In the genomic region with DNA sequence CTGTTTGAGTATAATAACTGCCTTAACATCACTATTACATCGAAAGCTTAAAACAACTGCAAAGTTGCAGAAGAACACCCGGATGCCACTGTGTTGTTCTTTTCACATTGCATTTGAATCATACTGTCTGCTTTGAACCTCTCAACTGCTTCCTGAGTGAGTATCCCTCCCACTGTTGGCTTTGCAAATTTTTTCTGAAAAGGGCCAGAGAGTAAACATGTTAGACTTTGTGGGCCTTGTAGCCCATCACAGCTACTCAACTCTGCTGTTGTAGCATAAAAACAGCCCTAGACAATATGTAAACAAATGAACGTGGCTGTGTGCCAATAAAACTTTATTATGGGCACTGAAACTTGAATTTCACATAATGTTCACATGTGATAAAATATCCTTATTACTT, we compare ENCODE assay signal across 24 cellular contexts.
DNase-seq lines count a peak whose midpoint lies in the region; ATAC-seq, FAIRE-seq and TF ChIP-seq lines count a peak whose summit lies in the region.
"Had no signal": no experiment of that assay in that cellular context is flagged by ENCODE, and none has a peak within 500 bp of the region (broad histone marks: within the 10 kb centered on the region; RNA-seq: fewer than 3 reads in every experiment).

No MANE protein-coding gene starts in this region.

- H3K4me1 ChIP-seq in CD8-positive, alpha-beta memory T cell (ENCODE audit: insufficient read depth, low read length): peaks cover 16% of the 10 kb centered on the region
- H3K4me1 ChIP-seq: colonic mucosa had no signal

- no peaks in the 10 kb centered on the region for H3K9me3 Mint-ChIP-seq in CD4-positive, alpha-beta T cell
- H3K9me3 Mint-ChIP-seq in CD8-positive, alpha-beta memory T cell: peaks cover 0 to 8% (median 0%) of the 10 kb centered on the region in 5 donors
- peaks cover 4% of the 10 kb centered on the region for H3K9me3 Mint-ChIP-seq in activated CD4-positive, alpha-beta T cell treated with anti-CD3 and anti-CD28 coated beads, Interleukin-2, amount 10 ng/mL, durations not matched to agents 24 days and 14 days

- peaks cover 16% of the 10 kb centered on the region for H3K36me3 ChIP-seq in CD8-positive, alpha-beta memory T cell (ENCODE audit: insufficient read depth, low read length)
- H3K36me3 ChIP-seq: ovary had no signal

- intact Hi-C loops in CD4-positive, alpha-beta T cell (cut with DNase I, micrococcal nuclease): no loop called here
- intact Hi-C loops in activated CD4-positive, alpha-beta T cell treated with anti-CD3 and anti-CD28 coated beads, Interleukin-2, amount 10 ng/mL, durations not matched to agents 24 days and 14 days (cut with micrococcal nuclease): no loop called here

- H3K27me3 ChIP-seq in CD4-positive, alpha-beta T cell (ENCODE audit: control insufficient read depth, insufficient read depth, low read length): no peaks in the 10 kb centered on the region
- no peaks in the 10 kb centered on the region for H3K27me3 ChIP-seq in CD8-positive, alpha-beta memory T cell (ENCODE audit: insufficient read depth, low read length, poor library complexity, severe bottlenecking)
- H3K27me3 ChIP-seq: colonic mucosa, ovary had no signal

- H3K27ac ChIP-seq in CD4-positive, alpha-beta T cell (ENCODE audit: low read depth, low read length): peak overlapping the region; percentile 42
- no peak overlapping the region for H3K27ac ChIP-seq in CD8-positive, alpha-beta memory T cell (ENCODE audit: low read depth, low read length)
- peak overlapping the region; percentile 83 for H3K27ac ChIP-seq in VCaP
- H3K27ac ChIP-seq in caudate nucleus (ENCODE audit: low read depth, low read length): no peak overlapping the region
- H3K27ac ChIP-seq: colonic mucosa, GM23248, ovary, WERI-Rb-1 had no signal

- H3K36me3 Mint-ChIP-seq in CD4-positive, alpha-beta T cell (ENCODE audit: low read depth): peaks cover 65% of the 10 kb centered on the region
- peaks cover 23 to 57% (median 32%) of the 10 kb centered on the region in 3 donors for H3K36me3 Mint-ChIP-seq in CD8-positive, alpha-beta memory T cell
- peaks cover 26% of the 10 kb centered on the region for H3K36me3 Mint-ChIP-seq in activated CD4-positive, alpha-beta T cell treated with anti-CD3 and anti-CD28 coated beads, Interleukin-2, amount 10 ng/mL, durations not matched to agents 24 days and 14 days (ENCODE audit: low read depth)

- peak; percentile 65 for FAIRE-seq in endometrium (lab: Jason Lieb, UNC)
- FAIRE-seq: RCC 7860 had no signal

- no peaks in the 10 kb centered on the region for H3K9me3 ChIP-seq in CD4-positive, alpha-beta T cell (ENCODE audit: control insufficient read depth, low read length)
- H3K9me3 ChIP-seq in CD8-positive, alpha-beta memory T cell (ENCODE audit: low read length): no peaks in the 10 kb centered on the region
- H3K9me3 ChIP-seq: colonic mucosa, ovary had no signal

- TF ChIP-seq CTCF in CD4-positive, alpha-beta T cell (IDR thresholded peaks at IDR 0.05): no peak
- TF ChIP-seq CTCF in VCaP (conservative IDR thresholded peaks at IDR 0.05): no peak

- H3K4me3 ChIP-seq in CD8-positive, alpha-beta memory T cell (ENCODE audit: low read length): no peak overlapping the region
- H3K4me3 ChIP-seq: colonic mucosa, GM23248, ovary had no signal

- no peaks in the 10 kb centered on the region for H3K27me3 Mint-ChIP-seq in CD4-positive, alpha-beta T cell
- no peaks in the 10 kb centered on the region for H3K27me3 Mint-ChIP-seq in CD8-positive, alpha-beta memory T cell
- H3K27me3 Mint-ChIP-seq in activated CD4-positive, alpha-beta T cell treated with anti-CD3 and anti-CD28 coated beads, Interleukin-2, amount 10 ng/mL, durations not matched to agents 24 days and 14 days: no peaks in the 10 kb centered on the region
- H3K27me3 Mint-ChIP-seq: brain, naive B cell had no signal

- POLR2A ChIA-PET in CD4-positive, alpha-beta T cell (lab: Charles Lee): interaction anchor here (1.0 to 2.0 kb wide), 5 partner anchors 40 to 215 kb away, joined by 3 to 11 read pairs (median 4); a partner anchor contains a TSS
- POLR2A ChIA-PET in CD8-positive, alpha-beta memory T cell (lab: Charles Lee): no interaction called here

- ATAC-seq in CD4-positive, alpha-beta T cell (ENCODE audit: poor library complexity): no peak
- ATAC-seq: left cardiac atrium, right cardiac atrium had no signal

- peaks cover 54% of the 10 kb centered on the region for H3K4me1 Mint-ChIP-seq in CD4-positive, alpha-beta T cell (ENCODE audit: low read depth)
- H3K4me1 Mint-ChIP-seq in CD8-positive, alpha-beta memory T cell: peaks cover 59 to 68% (median 60%) of the 10 kb centered on the region in 3 donors
- H3K4me1 Mint-ChIP-seq in activated CD4-positive, alpha-beta T cell treated with anti-CD3 and anti-CD28 coated beads, Interleukin-2, amount 10 ng/mL, durations not matched to agents 24 days and 14 days: peaks cover 11% of the 10 kb centered on the region

- CTCF ChIA-PET in CD4-positive, alpha-beta T cell (lab: Charles Lee): interaction anchor here (0.9 kb wide), 1 partner anchor 10 kb away, joined by 3 read pairs; no protein-coding TSS in a partner anchor
- CTCF ChIA-PET in CD8-positive, alpha-beta memory T cell (lab: Charles Lee): interaction anchor here (1.1 to 1.6 kb wide), 3 partner anchors 31 to 76 kb away, joined by 3 read pairs; a partner anchor contains a TSS

- DNase-seq in CD4-positive, alpha-beta T cell: no peak
- no peak for DNase-seq in CD8-positive, alpha-beta memory T cell
- DNase-seq in DMS53 (lab: John Stamatoyannopoulos, UW) (no peak), NOMO-1 treated with DMSO at 0.1 percent for 48 hours (lab: John Stamatoyannopoulos, UW; ENCODE audit: unreplicated experiment) (no peak), caudate nucleus (lab: John Stamatoyannopoulos, UW) (no peak)
- no peak for DNase-seq in activated CD4-positive, alpha-beta T cell treated with anti-CD3 and anti-CD28 coated beads, Interleukin-2, amount 10 ng/mL, durations not matched to agents 24 days and 14 days
- DNase-seq: activated T-cell treated with anti-CD3 and anti-CD28 coated beads, Interleukin-2, amount 50 U/mL, for 48 hours; colonic mucosa; DND-41; glutamatergic neuron; GM23248; left cardiac atrium; mesenchymal stem cell; naive B cell; NCI-H2081 treated with DMSO at 0.1 percent for 48 hours; NCI-H510A; ovary; right cardiac atrium; trophoblast cell; WERI-Rb-1 had no signal

- peak overlapping the region; percentile 83 for H3K27ac Mint-ChIP-seq in CD4-positive, alpha-beta T cell
- H3K27ac Mint-ChIP-seq in CD8-positive, alpha-beta memory T cell: peak overlapping the region; percentile 39 to 99 (median 90)
- H3K27ac Mint-ChIP-seq in activated CD4-positive, alpha-beta T cell treated with anti-CD3 and anti-CD28 coated beads, Interleukin-2, amount 10 ng/mL, durations not matched to agents 24 days and 14 days: no peak overlapping the region
- H3K27ac Mint-ChIP-seq: naive B cell had no signal

- peak overlapping the region; percentile 17 for H3K4me3 Mint-ChIP-seq in CD4-positive, alpha-beta T cell
- peak overlapping the region in 5 of 7 donors; percentile 7 to 83 (median 71) for H3K4me3 Mint-ChIP-seq in CD8-positive, alpha-beta memory T cell
- no peak overlapping the region for H3K4me3 Mint-ChIP-seq in activated CD4-positive, alpha-beta T cell treated with anti-CD3 and anti-CD28 coated beads, Interleukin-2, amount 10 ng/mL, durations not matched to agents 24 days and 14 days
- H3K4me3 Mint-ChIP-seq: brain, naive B cell had no signal

Comparison
In these comparisons a context has a peak if more than half of its experiments do, and no peak if none do; other contexts are left out.
1. H3K27ac ChIP-seq: peak in CD4-positive, alpha-beta T cell (single experiment) and VCaP (single experiment); none in CD8-positive, alpha-beta memory T cell (single experiment) and caudate nucleus (single experiment).